ENCODE assay signal across 16 cellular contexts in genomic region chr5:176596069-176596656, GRCh38. TPM values are rescaled to one million over a fixed set of nuclear protein-coding genes. Genes with fewer than 3 reads are reported as not detected.
DNase-seq lines count a peak whose midpoint lies in the region; ATAC-seq, FAIRE-seq and TF ChIP-seq lines count a peak whose summit lies in the region.
"Had no signal": no experiment of that assay in that cellular context is flagged by ENCODE, and none has a peak within 500 bp of the region (broad histone marks: within the 10 kb centered on the region; RNA-seq: fewer than 3 reads in every experiment).

No MANE protein-coding gene starts in this region.

- H3K23me2 ChIP-seq in H1 (ENCODE audit: low read depth, low read length): peaks cover 14% of the 10 kb centered on the region; the same call in 1 of the 2 replicates

- TF ChIP-seq POLR2A in H1 (IDR thresholded peaks at IDR 0.05; ENCODE audit: control extremely low read depth in 1 of 2, low read depth in 2 of 2, low read length in 2 of 2): no peak

- H4K20me1 ChIP-seq in H1 (replicated peaks in 1 of 2; ENCODE audit: control insufficient read depth in 1 of 2, insufficient read depth in 2 of 2, low read length in 2 of 2) (peaks cover 0 to 7% of the 10 kb centered on the region in 2 experiments), osteoblast (ENCODE audit: insufficient read depth, low read length) (no peaks in the 10 kb centered on the region)

- H4K5ac ChIP-seq in H1 (ENCODE audit: insufficient read length, low read depth, low read length): no peak overlapping the region

- no peaks in the 10 kb centered on the region for H3K79me1 ChIP-seq in H1 (ENCODE audit: low read depth, low read length)

- H2BK5ac ChIP-seq in H1 (ENCODE audit: low read depth, low read length): no peak overlapping the region

- no peak overlapping the region for H2BK12ac ChIP-seq in H1 (ENCODE audit: low read depth, low read length)

- H3K9me3 Mint-ChIP-seq in T-helper 2 cell treated with Interferon-gamma antibody and Interleukin-4, amounts not matched to agents 5 μg/mL and 100 μg/mL, for 36 hours: no peaks in the 10 kb centered on the region

- H3K27me3 ChIP-seq in RWPE2 (ENCODE audit: insufficient read depth, poor library complexity, severe bottlenecking): no peaks in the 10 kb centered on the region
- peaks cover 0 to 19% (median 7%) of the 10 kb centered on the region in 4 experiments; a peak in 4 of 7 replicates for H3K27me3 ChIP-seq in H1 (replicated peaks in 1 of 4; ENCODE audit: control insufficient read depth in 3 of 4, extremely low read depth in 1 of 4, insufficient read depth in 3 of 4, low read length in 3 of 4)
- H3K27me3 ChIP-seq in osteoblast (ENCODE audit: insufficient read depth, low read length): no peaks in the 10 kb centered on the region
- H3K27me3 ChIP-seq in BE2C: no peaks in the 10 kb centered on the region
- H3K27me3 ChIP-seq: testis had no signal

- H3K36me3 Mint-ChIP-seq in T-helper 2 cell treated with Interferon-gamma antibody and Interleukin-4, amounts not matched to agents 5 μg/mL and 100 μg/mL, for 36 hours (ENCODE audit: low read depth): no peaks in the 10 kb centered on the region

- no peak overlapping the region for H3K23ac ChIP-seq in H1 (ENCODE audit: insufficient read length)

- H2BK120ac ChIP-seq in H1 (replicated peaks; ENCODE audit: low read depth, low read length): no peak overlapping the region

- no peak for FAIRE-seq in H1 (lab: Jason Lieb, UNC)
- FAIRE-seq: keratinocyte had no signal

- no peak overlapping the region for H2AK5ac ChIP-seq in H1 (ENCODE audit: low read depth, low read length)

- no peak overlapping the region for H3K18ac ChIP-seq in H1 (ENCODE audit: extremely low read depth, low read length)

- DNase-seq in T-helper 2 cell treated with Interferon-gamma antibody and Interleukin-4, amounts not matched to agents 5 μg/mL and 100 μg/mL, for 36 hours (ENCODE audit: low spot score): no peak
- DNase-seq in T-helper 2 cell (no peak), RWPE2 (ENCODE audit: low spot score) (peak; percentile 64), H1 (ENCODE audit: low read depth in 1 of 2, low spot score in 2 of 2) (no peak), osteoblast (ENCODE audit: insufficient read length, low spot score, missing footprints) (peak; percentile 86), BE2C (no peak), epidermal melanocyte (ENCODE audit: insufficient read length, low spot score) (no peak)
- DNase-seq: 8988T, gastrocnemius medialis, IMR-90, NCI-H1417, NCI-H526, sigmoid colon had no signal

- no peak for TF ChIP-seq CTCF in RWPE2 (IDR thresholded peaks at IDR 0.05; ENCODE audit: poor library complexity, severe bottlenecking)
- no peak for TF ChIP-seq CTCF in H1 (IDR thresholded peaks at IDR 0.05; ENCODE audit: control extremely low read depth in 1 of 3, insufficient read depth in 1 of 3, low read depth in 1 of 3, low read length in 3 of 3)
- TF ChIP-seq CTCF in osteoblast (IDR thresholded peaks at IDR 0.05; ENCODE audit: extremely low read depth, low read depth, low read length): no peak
- TF ChIP-seq CTCF in BE2C (IDR thresholded peaks at IDR 0.05; ENCODE audit: low read depth, low read length): no peak

- H3K79me2 ChIP-seq in H1 (ENCODE audit: control insufficient read depth in 1 of 2, insufficient read depth in 2 of 2, low read length in 2 of 2): no peaks in the 10 kb centered on the region
- H3K79me2 ChIP-seq in osteoblast (ENCODE audit: insufficient read depth, low read length): no peaks in the 10 kb centered on the region

- no peak overlapping the region for H2BK20ac ChIP-seq in H1 (ENCODE audit: low read length)

- peak overlapping the region; percentile 38; the same call in 1 of the 2 replicates for H4K8ac ChIP-seq in H1 (ENCODE audit: extremely low read depth, insufficient read depth, low read length)

- H3K9ac ChIP-seq in H1 (replicated peaks in 1 of 4; ENCODE audit: extremely low read depth in 1 of 4, low read depth in 3 of 4, low read length in 3 of 4): no peak overlapping the region

- peaks cover 2% of the 10 kb centered on the region for H3K27me3 Mint-ChIP-seq in T-helper 2 cell treated with Interferon-gamma antibody and Interleukin-4, amounts not matched to agents 5 μg/mL and 100 μg/mL, for 36 hours (ENCODE audit: low read depth)

- H3K4me2 ChIP-seq in H1 (ENCODE audit: insufficient read depth in 1 of 2, low read depth in 2 of 2, low read length in 2 of 2) (peak overlapping the region; percentile 69 to 83; a peak in 3 of 4 replicates), osteoblast (ENCODE audit: insufficient read depth, low read length) (no peak overlapping the region)

- TF ChIP-seq RAD21 in H1 (IDR thresholded peaks at IDR 0.05 in 1 of 2, conservative IDR thresholded peaks at IDR 0.05 in 1 of 2; ENCODE audit: low read depth in 2 of 2, low read length in 2 of 2): no peak

- no peak overlapping the region for H3K14ac ChIP-seq in H1 (ENCODE audit: insufficient read length)

- 0 out of 2 replicates have a peak overlapping the region, but pooled peaks have one; percentile 34 for H2BK15ac ChIP-seq in H1 (ENCODE audit: low read length)

- H3K4me1 Mint-ChIP-seq in T-helper 2 cell treated with Interferon-gamma antibody and Interleukin-4, amounts not matched to agents 5 μg/mL and 100 μg/mL, for 36 hours (ENCODE audit: low read depth): peaks cover 3% of the 10 kb centered on the region

- H3K36me3 ChIP-seq in RWPE2 (ENCODE audit: low read depth): no peaks in the 10 kb centered on the region
- peaks cover 0 to 4% (median 0%) of the 10 kb centered on the region in 4 experiments; a peak in 2 of 8 replicates for H3K36me3 ChIP-seq in H1 (ENCODE audit: control insufficient read depth in 2 of 4, insufficient read depth in 4 of 4, low read length in 3 of 4)
- H3K36me3 ChIP-seq in osteoblast (ENCODE audit: insufficient read depth, low read length): no peaks in the 10 kb centered on the region
- peaks cover 23% of the 10 kb centered on the region for H3K36me3 ChIP-seq in BE2C
- H3K36me3 ChIP-seq: gastrocnemius medialis, sigmoid colon had no signal

- no peak overlapping the region for H3K4ac ChIP-seq in H1 (replicated peaks; ENCODE audit: insufficient read length, low read depth, low read length)

- H2AFZ ChIP-seq in H1 (ENCODE audit: low read length) (peak overlapping the region; percentile 8; the same call in 1 of the 2 replicates), osteoblast (ENCODE audit: low read length) (no peak overlapping the region)

- H3K27ac ChIP-seq in RWPE2 (ENCODE audit: poor library complexity, severe bottlenecking): no peak overlapping the region
- H3K27ac ChIP-seq in H1 (ENCODE audit: low read depth, low read length): no peak overlapping the region
- no peak overlapping the region for H3K27ac ChIP-seq in osteoblast (ENCODE audit: low read depth, low read length)
- H3K27ac ChIP-seq: gastrocnemius medialis, sigmoid colon, testis had no signal

- no peak for TF ChIP-seq EP300 in H1 (IDR thresholded peaks at IDR 0.05; ENCODE audit: borderline replicate concordance in 1 of 2, low read depth in 2 of 2, low read length in 2 of 2)

- H4K91ac ChIP-seq in H1 (replicated peaks; ENCODE audit: insufficient read length, low read length): no peak overlapping the region

- CTCF ChIA-PET in H1 (lab: Charles Lee; ENCODE audit: partially characterized antibody): interaction anchor here (0.5 to 5.6 kb wide), 18 partner anchors 10 to 249 kb away, joined by 3 to 37 read pairs (median 5); partner anchors contain the start of gene CDHR2

- WGBS in H1 (ENCODE audit: extremely low coverage in 1 of 2, insufficient coverage in 1 of 2, insufficient read length in 1 of 2, insufficient replicate concordance in 2 of 2, low coverage in 1 of 2, low lambda C conversion rate in 2 of 2, missing lambda C conversion rate in 1 of 2), 2 experiments: 89% methylated on average over 23 of the region's 23 CpGs; no CpG with 5 or more reads in 1 of the 2 experiments

- no peak overlapping the region for H3K4me3 ChIP-seq in RWPE2 (ENCODE audit: severe bottlenecking)
- H3K4me3 ChIP-seq in H1 (ENCODE audit: extremely low read depth in 1 of 4, insufficient read depth in 2 of 4, low read depth in 3 of 4, low read length in 4 of 4): peak overlapping the region in 1 of 4 experiments; percentile 55; a peak in 2 of 8 replicates
- H3K4me3 ChIP-seq in osteoblast (ENCODE audit: insufficient read depth, low read length): no peak overlapping the region
- H3K4me3 ChIP-seq in BE2C (ENCODE audit: low read depth, low read length): no peak overlapping the region
- H3K4me3 ChIP-seq: gastrocnemius medialis had no signal

- POLR2A ChIA-PET in H1 (lab: Charles Lee; ENCODE audit: partially characterized antibody): interaction anchor here (0.7 to 3.3 kb wide), 8 partner anchors 10 to 60 kb away, joined by 3 to 23 read pairs (median 4); partner anchors contain the start of genes EIF4E1B, RNF44 and SNCB

- no peak overlapping the region for H3K27ac Mint-ChIP-seq in T-helper 2 cell treated with Interferon-gamma antibody and Interleukin-4, amounts not matched to agents 5 μg/mL and 100 μg/mL, for 36 hours

- H3K56ac ChIP-seq in H1 (replicated peaks; ENCODE audit: insufficient read length, low read depth, low read length): no peak overlapping the region

- H3K9me3 ChIP-seq in RWPE2 (ENCODE audit: severe bottlenecking) (no peaks in the 10 kb centered on the region), H1 (ENCODE audit: insufficient read depth in 2 of 2, low read depth in 1 of 2, low read length in 1 of 2) (peaks cover 4 to 8% of the 10 kb centered on the region in 2 experiments; a peak in 2 of 4 replicates), osteoblast (ENCODE audit: low read depth, low read length) (no peaks in the 10 kb centered on the region), BE2C (no peaks in the 10 kb centered on the region)
- H3K9me3 ChIP-seq: gastrocnemius medialis, sigmoid colon, testis had no signal

- ATAC-seq in RWPE2 (ENCODE audit: low read depth): no peak
- ATAC-seq in HG02981 (IDR thresholded peaks at IDR 0.05; ENCODE audit: unreplicated experiment): no peak

- no peaks in the 10 kb centered on the region for H3K4me1 ChIP-seq in RWPE2 (ENCODE audit: insufficient read depth, poor library complexity, severe bottlenecking)
- 0 out of 7 replicates have a peak, but pooled peaks cover 0 to 2% (median 0%) of the 10 kb centered on the region in 4 experiments for H3K4me1 ChIP-seq in H1 (replicated peaks in 1 of 4; ENCODE audit: control insufficient read depth in 3 of 4, insufficient read depth in 4 of 4, low read length in 3 of 4)
- no peaks in the 10 kb centered on the region for H3K4me1 ChIP-seq in osteoblast (ENCODE audit: insufficient read depth, low read length)
- no peaks in the 10 kb centered on the region for H3K4me1 ChIP-seq in BE2C
- H3K4me1 ChIP-seq: gastrocnemius medialis, testis had no signal

- H3K4me3 Mint-ChIP-seq in T-helper 2 cell treated with Interferon-gamma antibody and Interleukin-4, amounts not matched to agents 5 μg/mL and 100 μg/mL, for 36 hours: peak overlapping the region; percentile 69

RNA-seq across cellular contexts. Expression of gene GPRIN1, which starts 13.8 kb away (rescaled TPM):
- total RNA-seq in H1 (2021; fragmentation: NEBNext Ultra II Directional; extraction: Animal tissue kit (Norgen Biotek cat#: 25700)): 12.0 and 12.8 TPM in 2 replicates
- 3.3 TPM in 2 replicates for polyA plus RNA-seq in H1 (2011; rRNA removed)
- polyA plus RNA-seq in H1 (2011; cell fraction: cytosol; rRNA removed): 3.3 TPM
- 4.2 TPM for polyA plus RNA-seq in H1 (2011; cell fraction: nucleus; rRNA removed)
- polyA plus RNA-seq in H1 (2012, experiment 1 of 2): 7.7 to 10.1 TPM (median 8.3 TPM) in 4 replicates
- 9.6 TPM for polyA plus RNA-seq in H1 (2012, experiment 2 of 2)
- 8.3 TPM for polyA plus RNA-seq in H1 (2013, experiment 1 of 2)
- polyA plus RNA-seq in H1 (2013, experiment 2 of 2): 8.3 TPM
- 3.9 and 5.1 TPM in 2 replicates for polyA minus RNA-seq in H1 (2011; rRNA and poly(A)+ RNA removed)
- 6.2 TPM for polyA minus RNA-seq in H1 (2011; cell fraction: cytosol; rRNA and poly(A)+ RNA removed)
- 5.3 TPM for polyA minus RNA-seq in H1 (2011; cell fraction: nucleus; rRNA and poly(A)+ RNA removed)
- total RNA-seq in osteoblast: 1.8 TPM in 2 replicates
- 10.1 TPM for polyA plus RNA-seq in BE2C (2012; ENCODE audit: insufficient read depth, insufficient read length, low read depth)

RNA-seq across cellular contexts. Expression of gene SNCB, which starts 34.2 kb away (rescaled TPM):
- 5.9 and 6.9 TPM in 2 replicates for total RNA-seq in H1 (2021; fragmentation: NEBNext Ultra II Directional; extraction: Animal tissue kit (Norgen Biotek cat#: 25700))
- polyA plus RNA-seq in H1 (2011; rRNA removed): 4.2 and 8.9 TPM in 2 replicates
- polyA plus RNA-seq in H1 (2011; cell fraction: cytosol; rRNA removed): 5.6 TPM
- polyA plus RNA-seq in H1 (2011; cell fraction: nucleus; rRNA removed): 4.7 TPM
- polyA plus RNA-seq in H1 (2012, experiment 1 of 2): 4.3 to 7.8 TPM (median 6.9 TPM) in 4 replicates
- polyA plus RNA-seq in H1 (2012, experiment 2 of 2): 8.0 TPM
- 6.2 TPM for polyA plus RNA-seq in H1 (2013, experiment 1 of 2)
- polyA plus RNA-seq in H1 (2013, experiment 2 of 2): 5.8 TPM
- polyA minus RNA-seq in H1 (2011; rRNA and poly(A)+ RNA removed): 0.41 and 0.54 TPM in 2 replicates
- polyA minus RNA-seq in H1 (2011; cell fraction: cytosol; rRNA and poly(A)+ RNA removed): 3.1 TPM
- 2.5 TPM for polyA minus RNA-seq in H1 (2011; cell fraction: nucleus; rRNA and poly(A)+ RNA removed)
- total RNA-seq in osteoblast: not detected in 2 replicates
- 4.1 TPM for polyA plus RNA-seq in BE2C (2012; ENCODE audit: insufficient read depth, insufficient read length, low read depth)
- total RNA-seq: IMR-90 had no signal

RNA-seq across cellular contexts. Expression of gene EIF4E1B, which starts 34.3 kb away (rescaled TPM):
- total RNA-seq in H1 (2021; fragmentation: NEBNext Ultra II Directional; extraction: Animal tissue kit (Norgen Biotek cat#: 25700)): 0.63 and 0.97 TPM in 2 replicates
- 1.3 and 1.9 TPM in 2 replicates for polyA plus RNA-seq in H1 (2011; rRNA removed)
- polyA plus RNA-seq in H1 (2011; cell fraction: cytosol; rRNA removed): 3.3 TPM
- 4.1 TPM for polyA plus RNA-seq in H1 (2011; cell fraction: nucleus; rRNA removed)
- polyA plus RNA-seq in H1 (2012, experiment 1 of 2): 2.1 to 3.5 TPM (median 2.7 TPM) in 4 replicates
- 1.1 TPM for polyA plus RNA-seq in H1 (2012, experiment 2 of 2)
- 0.53 TPM for polyA plus RNA-seq in H1 (2013, experiment 1 of 2)
- polyA plus RNA-seq in H1 (2013, experiment 2 of 2): 0.77 TPM
- 0.54 and 0.80 TPM in 2 replicates for polyA minus RNA-seq in H1 (2011; rRNA and poly(A)+ RNA removed)
- polyA minus RNA-seq in H1 (2011; cell fraction: cytosol; rRNA and poly(A)+ RNA removed): not detected
- 1.00 TPM for polyA minus RNA-seq in H1 (2011; cell fraction: nucleus; rRNA and poly(A)+ RNA removed)
- total RNA-seq in osteoblast: not detected in 2 replicates
- not detected for polyA plus RNA-seq in BE2C (2012; ENCODE audit: insufficient read depth, insufficient read length, low read depth)
- total RNA-seq: gastrocnemius medialis, IMR-90 had no signal
- polyA plus RNA-seq: IMR-90, keratinocyte, sigmoid colon had no signal

RNA-seq across cellular contexts. Expression of gene CDHR2, which starts 47.0 kb away (rescaled TPM):
- total RNA-seq in H1 (2021; fragmentation: NEBNext Ultra II Directional; extraction: Animal tissue kit (Norgen Biotek cat#: 25700)): 0.43 and 0.69 TPM in 2 replicates
- polyA plus RNA-seq in H1 (2011; rRNA removed): 0.02 and 0.06 TPM in 2 replicates
- polyA plus RNA-seq in H1 (2011; cell fraction: cytosol; rRNA removed): 0.04 TPM
- 0.26 TPM for polyA plus RNA-seq in H1 (2011; cell fraction: nucleus; rRNA removed)
- 0.08 to 0.52 TPM (median 0.25 TPM) in 3 of 4 replicates, not detected in the other for polyA plus RNA-seq in H1 (2012, experiment 1 of 2)
- polyA plus RNA-seq in H1 (2012, experiment 2 of 2): not detected
- 0.04 TPM for polyA plus RNA-seq in H1 (2013, experiment 1 of 2)
- polyA plus RNA-seq in H1 (2013, experiment 2 of 2): 0.02 TPM
- polyA minus RNA-seq in H1 (2011; rRNA and poly(A)+ RNA removed): 0.06 and 0.17 TPM in 2 replicates
- not detected for polyA minus RNA-seq in H1 (2011; cell fraction: cytosol; rRNA and poly(A)+ RNA removed)
- polyA minus RNA-seq in H1 (2011; cell fraction: nucleus; rRNA and poly(A)+ RNA removed): 0.50 TPM
- under 0.01 TPM in 1 of 2 replicates, not detected in the other for total RNA-seq in osteoblast
- polyA plus RNA-seq in BE2C (2012; ENCODE audit: insufficient read depth, insufficient read length, low read depth): 7.5 TPM
- total RNA-seq: IMR-90 had no signal
- polyA plus RNA-seq: IMR-90, keratinocyte had no signal

RNA-seq across cellular contexts. Expression of gene TSPAN17, which starts 51.1 kb away (rescaled TPM):
- 53.7 and 54.7 TPM in 2 replicates for total RNA-seq in H1 (2021; fragmentation: NEBNext Ultra II Directional; extraction: Animal tissue kit (Norgen Biotek cat#: 25700))
- polyA plus RNA-seq in H1 (2011; rRNA removed): 41.5 and 54.8 TPM in 2 replicates
- 55.9 TPM for polyA plus RNA-seq in H1 (2011; cell fraction: cytosol; rRNA removed)
- 75.9 TPM for polyA plus RNA-seq in H1 (2011; cell fraction: nucleus; rRNA removed)
- polyA plus RNA-seq in H1 (2012, experiment 1 of 2): 34.3 to 51.2 TPM (median 49.7 TPM) in 4 replicates
- polyA plus RNA-seq in H1 (2012, experiment 2 of 2): 65.9 TPM
- polyA plus RNA-seq in H1 (2013, experiment 1 of 2): 29.8 TPM
- polyA plus RNA-seq in H1 (2013, experiment 2 of 2): 33.1 TPM
- polyA minus RNA-seq in H1 (2011; rRNA and poly(A)+ RNA removed): 50.7 and 74.4 TPM in 2 replicates
- 32.1 TPM for polyA minus RNA-seq in H1 (2011; cell fraction: cytosol; rRNA and poly(A)+ RNA removed)
- polyA minus RNA-seq in H1 (2011; cell fraction: nucleus; rRNA and poly(A)+ RNA removed): 29.1 TPM
- total RNA-seq in osteoblast: 26.1 and 33.6 TPM in 2 replicates
- polyA plus RNA-seq in BE2C (2012; ENCODE audit: insufficient read depth, insufficient read length, low read depth): 26.0 TPM

Comparison
In these comparisons a context has a peak if more than half of its experiments do, and no peak if none do; other contexts are left out.
1. DNase-seq: peak in RWPE2 (single experiment) and osteoblast (single experiment); none in T-helper 2 cell treated with Interferon-gamma antibody and Interleukin-4, amounts not matched to agents 5 μg/mL and 100 μg/mL, for 36 hours (single experiment), T-helper 2 cell (0 of 5), H1 (0 of 2), BE2C (single experiment) and epidermal melanocyte (single experiment).